Comparison of ENCODE assay signal across 8 cellular contexts in the genomic region with DNA sequence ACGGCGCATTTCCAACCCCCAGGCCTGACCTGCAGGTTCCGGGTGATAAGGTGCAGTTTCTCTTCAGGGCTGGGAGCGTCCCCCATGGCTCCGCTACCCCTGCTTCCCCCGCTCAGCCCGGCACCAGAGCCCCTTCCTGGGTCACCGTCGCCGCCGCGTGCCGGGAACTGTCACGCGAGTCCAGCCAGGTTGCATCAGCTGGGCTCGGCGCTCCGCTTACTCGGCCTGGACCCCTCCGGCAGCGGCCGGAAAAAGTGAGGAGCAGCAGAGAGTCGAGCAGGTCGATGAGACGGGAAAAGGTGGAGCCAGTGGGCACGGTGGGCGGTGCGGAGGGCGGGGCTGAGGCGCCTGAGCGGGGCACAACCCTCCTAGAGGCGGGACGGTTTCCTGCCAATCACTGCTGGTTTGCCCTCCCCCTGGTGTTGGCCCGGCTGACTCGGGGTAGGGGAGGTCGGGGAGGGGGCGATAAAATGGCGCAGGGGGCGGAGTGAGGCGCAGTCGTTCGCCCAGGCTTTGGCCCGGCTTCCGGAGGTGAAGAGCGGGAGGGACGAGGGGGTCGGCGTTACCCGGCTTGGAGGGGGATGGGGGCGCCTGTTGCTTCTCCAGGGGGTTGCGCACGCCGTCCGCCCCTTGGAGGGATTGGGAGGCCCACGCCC. TPM values are rescaled to one million over a fixed set of nuclear protein-coding genes. Genes with fewer than 3 reads are reported as not detected.
A peak's percentile ranks its signal among the peaks of the same experiment; 100 is the strongest.
DNase-seq lines count a peak whose midpoint lies in the region; ATAC-seq lines count a peak whose summit lies in the region.

A gene (plus strand): TSS at position 495 of the 656 bp plus-strand sequence. CDS start 8,447 bp downstream, outside the sequence.
A gene (minus strand): TSS at position 200 of the 656 bp plus-strand sequence. CDS start 114 bp downstream, at position 86.

- peak within 1 kb of the TSS; percentile 97 for H3K27ac Mint-ChIP-seq in activated CD4-positive, alpha-beta T cell treated with anti-CD3 and anti-CD28 coated beads, Interleukin-2, amount 10 ng/mL, durations not matched to agents 7 days and 5 days

- H3K27me3 Mint-ChIP-seq in activated CD4-positive, alpha-beta T cell treated with anti-CD3 and anti-CD28 coated beads, Interleukin-2, amount 10 ng/mL, durations not matched to agents 7 days and 5 days = no peaks in the 10 kb centered on the region

- POLR2A ChIA-PET in activated CD4-positive, alpha-beta T cell treated with anti-CD3 and anti-CD28 coated beads, Interleukin-2, amount 10 ng/mL, durations not matched to agents 7 days and 5 days (lab: Charles Lee) = no interaction called here

- H3K36me3 ChIP-seq in BLaER1 = peaks cover 50% of the 10 kb centered on the region

- H3K4me2 ChIP-seq in BLaER1 = peak within 1 kb of the TSS; percentile 93

- ATAC-seq in GM19328 (IDR thresholded peaks at IDR 0.05; ENCODE audit: unreplicated experiment) (peak; percentile 86), HG03520 (IDR thresholded peaks at IDR 0.05; ENCODE audit: unreplicated experiment) (peak; percentile 79)

- no peaks in the 10 kb centered on the region for H3K9me3 Mint-ChIP-seq in activated CD4-positive, alpha-beta T cell treated with anti-CD3 and anti-CD28 coated beads, Interleukin-2, amount 10 ng/mL, durations not matched to agents 7 days and 5 days

- H3K36me3 Mint-ChIP-seq in activated CD4-positive, alpha-beta T cell treated with anti-CD3 and anti-CD28 coated beads, Interleukin-2, amount 10 ng/mL, durations not matched to agents 7 days and 5 days (ENCODE audit: low read depth) = peaks cover 48% of the 10 kb centered on the region

- CTCF ChIA-PET in activated CD4-positive, alpha-beta T cell treated with anti-CD3 and anti-CD28 coated beads, Interleukin-2, amount 10 ng/mL, durations not matched to agents 7 days and 5 days (lab: Charles Lee) = interaction anchor here (1.4 to 1.5 kb wide), 2 partner anchors 11 to 122 kb away, joined by 3 to 4 read pairs; no protein-coding TSS in a partner anchor

- peak within 1 kb of the TSS; percentile 100 for H3K9ac ChIP-seq in BLaER1

- H3K4me1 ChIP-seq in BLaER1 = peaks cover 65% of the 10 kb centered on the region

- peak within 1 kb of the TSS; percentile 90 for H3K4me3 Mint-ChIP-seq in activated CD4-positive, alpha-beta T cell treated with anti-CD3 and anti-CD28 coated beads, Interleukin-2, amount 10 ng/mL, durations not matched to agents 7 days and 5 days

- H4K20me1 ChIP-seq in BLaER1 = peaks cover 36% of the 10 kb centered on the region

- peaks cover 57% of the 10 kb centered on the region for H3K4me1 Mint-ChIP-seq in activated CD4-positive, alpha-beta T cell treated with anti-CD3 and anti-CD28 coated beads, Interleukin-2, amount 10 ng/mL, durations not matched to agents 7 days and 5 days

- H3K9me3 ChIP-seq in BLaER1 = peaks cover 6% of the 10 kb centered on the region; the same call in 1 of the 2 replicates

- peak; percentile 96 for DNase-seq in NCI-H69 (lab: John Stamatoyannopoulos, UW)
- DNase-seq in activated CD4-positive, alpha-beta T cell treated with anti-CD3 and anti-CD28 coated beads, Interleukin-2, amount 10 ng/mL, durations not matched to agents 7 days and 5 days = peak; percentile 100
- DNase-seq in cortex of kidney (lab: John Stamatoyannopoulos, UW) = peak; percentile 88
- peak; percentile 99 for DNase-seq in left kidney (ENCODE audit: low read depth, low spot score)
- peak; percentile 100 for DNase-seq in stimulated activated CD4-positive, alpha-beta T cell treated with anti-CD3 and anti-CD28 coated beads, Interleukin-2, amount 100 ng/mL, for 24 hours

- no peaks in the 10 kb centered on the region for H3K27me3 ChIP-seq in BLaER1

- peak within 1 kb of the TSS; percentile 99 for H3K4me3 ChIP-seq in BLaER1

- H3K27ac ChIP-seq in BLaER1 = peak within 1 kb of the TSS; percentile 100

RNA-seq across cellular contexts. Expression of the first gene that starts in this region (rescaled TPM):
- 10 to 100 TPM; 58.0 to 65.8 TPM for total RNA-seq in activated CD4-positive, alpha-beta T cell treated with anti-CD3 and anti-CD28 coated beads, Interleukin-2, amount 10 ng/mL, durations not matched to agents 7 days and 5 days

RNA-seq across cellular contexts. Expression of the second gene that starts in this region (rescaled TPM):
- total RNA-seq in activated CD4-positive, alpha-beta T cell treated with anti-CD3 and anti-CD28 coated beads, Interleukin-2, amount 10 ng/mL, durations not matched to agents 7 days and 5 days = 100 to 1,000 TPM; 167 to 196 TPM

Comparison
In these comparisons a context has a peak if more than half of its experiments do, and no peak if none do; other contexts are left out.
1. Peak in every context shown above with its lines: DNase-seq, ATAC-seq, H3K4me3 ChIP-seq and H3K27ac ChIP-seq.